ENCODE assay signal across 30 cellular contexts in genomic region chr5:2800035-2800434, GRCh38. TPM values are rescaled to one million over a fixed set of nuclear protein-coding genes. Genes with fewer than 3 reads are reported as not detected.
"Had no signal": no experiment of that assay in that cellular context is flagged by ENCODE, and none has a peak within 500 bp of the region (broad histone marks: within the 10 kb centered on the region; RNA-seq: fewer than 3 reads in every experiment).

No MANE protein-coding gene starts in this region.

- ATAC-seq: naive thymus-derived CD8-positive, alpha-beta T cell; natural killer cell treated with Interleukin-12 subunit alpha and Interleukin-12 subunit beta and Interleukin-15 and Interleukin-18, amount 100 ng/mL, for 72 hours; psoas muscle; right cardiac atrium; right lobe of liver; stimulated activated memory B cell treated with anti-CD40 and anti-IgM and Interleukin-4, amounts not matched to agents 10 μg/mL and 1 μg/mL and 100 μg/mL, for 72 hours; stimulated activated naive CD8-positive, alpha-beta T cell treated with anti-CD3 and anti-CD28 coated beads, Interleukin-15, amount 100 ng/mL, for 72 hours; stimulated activated naive CD8-positive, alpha-beta T cell treated with anti-CD3 and anti-CD28 coated beads, Interleukin-15, Interleukin-2, amounts not matched to agents 100 U/mL and 50 U/mL, for 24 hours; upper lobe of right lung had no signal

- DNase-seq: naive thymus-derived CD8-positive, alpha-beta T cell; nephron progenitor cell; nucleus accumbens; ovary; posterior cingulate gyrus; psoas muscle; right cardiac atrium; right lobe of liver; sigmoid colon; spleen; stimulated activated CD4-positive, alpha-beta T cell treated with anti-CD3 and anti-CD28 coated beads, Interleukin-12 subunit alpha, Interleukin-12 subunit beta, amount 100 ng/mL, for 4 hours; stimulated activated CD4-positive, alpha-beta T cell treated with anti-CD3 and anti-CD28 coated beads, Interleukin-1b, Interleukin-23, amount 100 ng/mL, for 48 hours; stimulated activated CD4-positive, alpha-beta T cell treated with anti-CD3 and anti-CD28 coated beads, Interleukin-4, amount 100 ng/mL, for 1 hour; stimulated activated CD4-positive, alpha-beta T cell treated with anti-CD3 and anti-CD28 coated beads, Interleukin-4, amount 100 ng/mL, for 4 hours; stimulated activated CD8-positive, alpha-beta memory T cell treated with anti-CD3 and anti-CD28 coated beads, Interleukin-4, amount 100 ng/mL, for 48 hours; stimulated activated naive CD4-positive, alpha-beta T cell; stimulated activated naive CD8-positive, alpha-beta T cell treated with anti-CD3 and anti-CD28 coated beads, Interleukin-15, amount 100 ng/mL, for 72 hours; stimulated activated naive CD8-positive, alpha-beta T cell treated with anti-CD3 and anti-CD28 coated beads, Interleukin-15, Interleukin-2, amounts not matched to agents 100 U/mL and 50 U/mL, for 24 hours; substantia nigra; testis; tibial artery; transverse colon; upper lobe of right lung; uterus had no signal

- H3K9me3 ChIP-seq: neutrophil, ovary, psoas muscle, right lobe of liver, sigmoid colon, spleen, suprapubic skin, testis, tibial artery, transverse colon, upper lobe of right lung, uterus had no signal

- H3K4me3 ChIP-seq: ovary, psoas muscle, right lobe of liver, sigmoid colon, smooth muscle cell, spleen, suprapubic skin, testis, tibial artery, transverse colon, upper lobe of right lung, uterus had no signal

- H3K27ac ChIP-seq: neutrophil, ovary, parathyroid adenoma, psoas muscle, right lobe of liver, sigmoid colon, spleen, suprapubic skin, testis, tibial artery, transverse colon, upper lobe of right lung, uterus had no signal

- H3K36me3 ChIP-seq: neutrophil, ovary, right lobe of liver, sigmoid colon, spleen, suprapubic skin, tibial artery, transverse colon, upper lobe of right lung, uterus had no signal

- H3K27me3 ChIP-seq: neutrophil, ovary, right lobe of liver, testis, tibial artery, transverse colon, upper lobe of right lung, uterus had no signal

- H3K4me1 ChIP-seq: parathyroid adenoma, psoas muscle, right lobe of liver, sigmoid colon, spleen, suprapubic skin, testis, tibial artery, transverse colon, upper lobe of right lung, uterus had no signal

RNA-seq across cellular contexts. Expression of gene IRX2, which starts 48.6 kb away (rescaled TPM):
- total RNA-seq: naive thymus-derived CD8-positive, alpha-beta T cell; natural killer cell treated with Interleukin-12 subunit alpha and Interleukin-12 subunit beta and Interleukin-15 and Interleukin-18, amount 100 ng/mL, for 72 hours; right lobe of liver; sigmoid colon; transverse colon had no signal
- polyA plus RNA-seq: naive thymus-derived CD8-positive, alpha-beta T cell had no signal
